ENCODE assay signal across 25 cellular contexts in the genomic region with DNA sequence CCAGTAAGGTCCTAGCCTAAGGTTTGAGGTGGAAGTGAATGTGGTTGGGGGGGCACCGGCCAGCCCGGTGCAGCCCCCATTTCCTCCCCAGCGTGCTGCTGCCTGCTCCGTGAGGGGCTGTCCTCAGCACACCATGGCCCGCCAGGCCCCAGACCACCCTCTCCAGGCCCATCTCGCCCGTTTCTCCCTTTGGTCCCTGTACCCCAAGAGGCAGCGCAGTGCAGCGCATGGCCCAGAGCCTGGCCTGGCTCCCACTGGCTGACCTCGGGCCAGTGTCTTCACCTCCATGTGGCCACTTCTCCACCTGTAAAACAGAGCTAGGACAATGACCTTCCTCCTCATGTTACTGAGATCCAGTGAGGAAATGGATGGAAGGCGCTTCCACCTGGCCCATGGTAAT.
"Had no signal": no experiment of that assay in that cellular context is flagged by ENCODE, and none has a peak within 500 bp of the region (broad histone marks: within the 10 kb centered on the region; RNA-seq: fewer than 3 reads in every experiment).

No MANE protein-coding gene starts in this region.

- H3K4me2 ChIP-seq: neural progenitor cell, smooth muscle cell had no signal

- H3K36me3 Mint-ChIP-seq: immature natural killer cell; memory B cell; natural killer cell treated with Interleukin-12 subunit alpha and Interleukin-12 subunit beta and Interleukin-15 and Interleukin-18, amount 100 ng/mL, for 72 hours; neural progenitor cell; stimulated activated effector memory CD8-positive, alpha-beta T cell treated with anti-CD3 and anti-CD28 coated beads, Interleukin-12 subunit alpha, Interleukin-12 subunit beta, amount 100 ng/mL, for 72 hours had no signal

- H3K4me3 Mint-ChIP-seq: dendritic cell treated with granulocyte-macrophage colony-stimulating factor and Interleukin-4, amounts not matched to agents 40 ng/mL and 50 ng/mL, for 4 days; effector memory CD8-positive, alpha-beta T cell; immature natural killer cell; memory B cell; mesothelial cell of epicardium; natural killer cell treated with Interleukin-12 subunit alpha and Interleukin-12 subunit beta and Interleukin-15 and Interleukin-18, amount 100 ng/mL, for 72 hours; neural progenitor cell; stimulated activated effector memory CD8-positive, alpha-beta T cell treated with anti-CD3 and anti-CD28 coated beads, Interleukin-12 subunit alpha, Interleukin-12 subunit beta, amount 100 ng/mL, for 72 hours; stimulated activated naive CD8-positive, alpha-beta T cell treated with anti-CD3 and anti-CD28 coated beads, Interleukin-15, Interleukin-2, amounts not matched to agents 100 ng/mL and 50 ng/mL, for 24 hours had no signal

- H3K9ac ChIP-seq: neural progenitor cell had no signal

- H3K27ac ChIP-seq: esophagus squamous epithelium, gastroesophageal sphincter, left ventricle myocardium inferior, lower lobe of right lung, neural progenitor cell, pancreas, testis, tibial nerve, upper lobe of right lung, vagina had no signal

- H3K27ac Mint-ChIP-seq: dendritic cell treated with granulocyte-macrophage colony-stimulating factor and Interleukin-4, amounts not matched to agents 40 ng/mL and 50 ng/mL, for 4 days; effector memory CD8-positive, alpha-beta T cell; immature natural killer cell; memory B cell; mesothelial cell of epicardium; natural killer cell treated with Interleukin-12 subunit alpha and Interleukin-12 subunit beta and Interleukin-15 and Interleukin-18, amount 100 ng/mL, for 72 hours; progenitor cell of endocrine pancreas; stimulated activated effector memory CD8-positive, alpha-beta T cell treated with anti-CD3 and anti-CD28 coated beads, Interleukin-12 subunit alpha, Interleukin-12 subunit beta, amount 100 ng/mL, for 72 hours; stimulated activated naive CD8-positive, alpha-beta T cell treated with anti-CD3 and anti-CD28 coated beads, Interleukin-15, Interleukin-2, amounts not matched to agents 100 ng/mL and 50 ng/mL, for 24 hours had no signal

- H3K9me3 ChIP-seq: esophagus squamous epithelium, gastroesophageal sphincter, left ventricle myocardium inferior, lower lobe of right lung, pancreas, testis, tibial nerve, upper lobe of right lung, vagina had no signal

- H3K36me3 ChIP-seq: esophagus squamous epithelium, left ventricle myocardium inferior, lower lobe of right lung, neural progenitor cell, pancreas, upper lobe of right lung, vagina had no signal

- H3K27me3 ChIP-seq: gastroesophageal sphincter, pancreas, testis, tibial nerve, upper lobe of right lung, vagina had no signal

- H3K4me3 ChIP-seq: esophagus squamous epithelium, gastroesophageal sphincter, left ventricle myocardium inferior, lower lobe of right lung, neural progenitor cell, pancreas, smooth muscle cell, testis, tibial nerve, upper lobe of right lung, vagina had no signal

- H2AFZ ChIP-seq: neural progenitor cell had no signal

- DNase-seq: effector memory CD8-positive, alpha-beta T cell; esophagus squamous epithelium; foreskin fibroblast; immature natural killer cell; left ventricle myocardium inferior; lower lobe of right lung; occipital lobe; right cardiac atrium; stimulated activated CD4-positive, alpha-beta T cell treated with anti-CD3 and anti-CD28 coated beads, Interleukin-2, amount 100 ng/mL, for 48 hours; stimulated activated CD8-positive, alpha-beta memory T cell treated with anti-CD3 and anti-CD28 coated beads, Interleukin-4, amount 100 ng/mL, for 48 hours; testis; upper lobe of right lung had no signal

- H3K27me3 Mint-ChIP-seq: progenitor cell of endocrine pancreas; stimulated activated naive CD8-positive, alpha-beta T cell treated with anti-CD3 and anti-CD28 coated beads, Interleukin-15, Interleukin-2, amounts not matched to agents 100 ng/mL and 50 ng/mL, for 24 hours had no signal

- H3K9me3 Mint-ChIP-seq: dendritic cell treated with granulocyte-macrophage colony-stimulating factor and Interleukin-4, amounts not matched to agents 40 ng/mL and 50 ng/mL, for 4 days; effector memory CD8-positive, alpha-beta T cell; immature natural killer cell; memory B cell; mesothelial cell of epicardium; natural killer cell treated with Interleukin-12 subunit alpha and Interleukin-12 subunit beta and Interleukin-15 and Interleukin-18, amount 100 ng/mL, for 72 hours; neural progenitor cell; stimulated activated effector memory CD8-positive, alpha-beta T cell treated with anti-CD3 and anti-CD28 coated beads, Interleukin-12 subunit alpha, Interleukin-12 subunit beta, amount 100 ng/mL, for 72 hours; stimulated activated naive CD8-positive, alpha-beta T cell treated with anti-CD3 and anti-CD28 coated beads, Interleukin-15, Interleukin-2, amounts not matched to agents 100 ng/mL and 50 ng/mL, for 24 hours had no signal

- ATAC-seq: effector memory CD8-positive, alpha-beta T cell; gastroesophageal sphincter; lower lobe of right lung; pancreas; right cardiac atrium; stimulated activated effector memory CD8-positive, alpha-beta T cell treated with anti-CD3 and anti-CD28 coated beads, Interleukin-12 subunit alpha, Interleukin-12 subunit beta, amount 100 ng/mL, for 72 hours; upper lobe of right lung had no signal
